8 cellular contexts compared by ENCODE assay signal in genomic region chr6:109009761-109010612, GRCh38.
DNase-seq lines count a peak whose midpoint lies in the region; ATAC-seq, FAIRE-seq and TF ChIP-seq lines count a peak whose summit lies in the region.

No MANE protein-coding gene starts in this region.

- DNase-seq in NOMO-1 (lab: John Stamatoyannopoulos, UW; ENCODE audit: unreplicated experiment in 2 of 2): peak; percentile 63 to 72
- no peak for DNase-seq in NOMO-1 treated with DMSO at 0.1 percent for 48 hours (lab: John Stamatoyannopoulos, UW; ENCODE audit: unreplicated experiment)
- DNase-seq in bronchial epithelial cell (ENCODE audit: low read depth): peak; percentile 25
- DNase-seq in lower lobe of right lung: no peak
- DNase-seq in medulla oblongata (ENCODE audit: extremely low spot score): no peak
- no peak for DNase-seq in posterior vena cava (ENCODE audit: low spot score)

- no peaks in the 10 kb centered on the region for H3K27me3 ChIP-seq in HUES6 (ENCODE audit: control insufficient read depth, insufficient read depth, low read length)
- H3K27me3 ChIP-seq in bronchial epithelial cell (ENCODE audit: control insufficient read depth, insufficient read depth, low read length): no peaks in the 10 kb centered on the region
- H3K27me3 ChIP-seq in lower lobe of right lung (ENCODE audit: low read depth): no peaks in the 10 kb centered on the region

- H3K36me3 ChIP-seq in HUES6 (ENCODE audit: control insufficient read depth, insufficient read depth, low read length) (no peaks in the 10 kb centered on the region), bronchial epithelial cell (ENCODE audit: control insufficient read depth, insufficient read depth, low read length) (no peaks in the 10 kb centered on the region), lower lobe of right lung (no peaks in the 10 kb centered on the region), urinary bladder (ENCODE audit: insufficient read depth) (no peaks in the 10 kb centered on the region)

- FAIRE-seq in bronchial epithelial cell (lab: Jason Lieb, UNC): no peak

- H3K9ac ChIP-seq in HUES6 (ENCODE audit: low read length): peak overlapping the region; percentile 65

- H3K4me3 ChIP-seq in HUES6 (ENCODE audit: low read depth, low read length) (peak overlapping the region; percentile 93), bronchial epithelial cell (ENCODE audit: low read depth, low read length) (peak overlapping the region; percentile 100), lower lobe of right lung (peak overlapping the region; percentile 87), urinary bladder (ENCODE audit: low read depth, low read length) (peak overlapping the region; percentile 91)

- H3K4me1 ChIP-seq in HUES6 (ENCODE audit: control insufficient read depth, insufficient read depth, low read length) (peaks cover 21% of the 10 kb centered on the region), lower lobe of right lung (peaks cover 34% of the 10 kb centered on the region), urinary bladder (ENCODE audit: insufficient read depth) (no peaks in the 10 kb centered on the region)

- H3K9me3 ChIP-seq in HUES6 (ENCODE audit: control insufficient read depth, insufficient read depth, low read depth, low read length) (no peaks in the 10 kb centered on the region), lower lobe of right lung (no peaks in the 10 kb centered on the region)

- no peak overlapping the region for H3K27ac ChIP-seq in HUES6 (ENCODE audit: low read depth, low read length)
- H3K27ac ChIP-seq in lower lobe of right lung: peak overlapping the region; percentile 98
- H3K27ac ChIP-seq in urinary bladder (ENCODE audit: low read depth): peak overlapping the region; percentile 100

- TF ChIP-seq CTCF in bronchial epithelial cell (IDR thresholded peaks at IDR 0.05; ENCODE audit: insufficient read depth, low read length, severe bottlenecking) (no peak), lower lobe of right lung (IDR thresholded peaks at IDR 0.05) (no peak)

- 13% methylated on average over 19 of the region's 19 CpGs for WGBS in urinary bladder

- intact Hi-C loops in lower lobe of right lung (cut with DNase I): no loop called here
- intact Hi-C loops in posterior vena cava (cut with DNase I): loop anchor here in 1 of 2 donors (10.0 kb wide), 1 partner anchor 65 kb away; no protein-coding TSS in a partner anchor

- no peak for ATAC-seq in lower lobe of right lung

Comparison
In these comparisons a context has a peak if more than half of its experiments do, and no peak if none do; other contexts are left out.
1. DNase-seq: peak in NOMO-1 (2 of 2) and bronchial epithelial cell (single experiment); none in NOMO-1 treated with DMSO at 0.1 percent for 48 hours (single experiment), lower lobe of right lung (single experiment), medulla oblongata (single experiment) and posterior vena cava (single experiment).
2. Peak in every context shown above with its lines, with median percentiles within 50 percentile points of each other: H3K4me3 ChIP-seq.